In the genomic region with DNA sequence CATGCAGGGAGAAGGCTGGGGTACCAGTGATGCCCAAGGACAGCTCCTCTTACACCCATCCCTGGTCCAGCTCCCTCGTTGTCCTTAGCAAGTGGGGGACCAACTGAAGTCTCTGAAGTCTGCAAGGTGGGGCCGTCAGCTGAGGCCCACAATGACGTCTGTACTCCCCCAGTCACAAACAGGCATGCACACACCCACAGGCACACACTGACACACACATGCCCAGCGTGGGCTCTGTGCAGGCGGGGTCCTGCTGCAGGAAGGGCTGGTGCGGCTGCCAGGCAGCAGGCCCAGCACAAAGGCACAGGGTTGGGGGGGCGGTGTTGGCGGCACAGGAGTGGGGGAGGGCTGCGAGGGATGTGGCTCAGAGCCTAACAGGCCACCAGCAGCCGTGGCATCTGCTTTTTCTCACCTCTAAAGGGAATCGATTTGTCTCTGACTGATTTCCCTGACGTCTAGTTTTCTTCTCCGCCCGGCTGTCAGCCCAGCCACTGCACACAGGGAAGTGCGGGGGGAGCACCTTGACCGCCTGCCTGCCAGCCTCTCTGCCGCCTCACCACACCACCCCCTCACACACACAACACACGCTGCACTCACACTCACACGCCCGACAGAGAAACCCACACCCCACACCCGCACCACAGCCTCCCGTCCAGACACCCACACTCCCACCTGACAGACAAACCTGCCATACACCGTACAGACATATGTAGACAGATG, we compare ENCODE assay signal across 11 cellular contexts. TPM values are rescaled to one million over a fixed set of nuclear protein-coding genes. Genes with fewer than 3 reads are reported as not detected.
A peak's percentile ranks its signal among the peaks of the same experiment; 100 is the strongest.
DNase-seq lines count a peak whose midpoint lies in the region; ATAC-seq and TF ChIP-seq lines count a peak whose summit lies in the region.
"Had no signal": no experiment of that assay in that cellular context is flagged by ENCODE, and none has a peak within 500 bp of the region (broad histone marks: within the 10 kb centered on the region; RNA-seq: fewer than 3 reads in every experiment).

No MANE protein-coding gene starts in this region.

- no peak for TF ChIP-seq POLR2A in spleen (IDR thresholded peaks at IDR 0.05)

- DNase-seq in NCI-H1694 treated with DMSO at 0.1 percent for 48 hours (lab: John Stamatoyannopoulos, UW) (peak; percentile 67), left ventricle myocardium superior (peak; percentile 41), spleen (peak; percentile 79), EL (no peak)
- peak; percentile 58 for DNase-seq in activated CD8-positive, alpha-beta memory T cell treated with anti-CD3 and anti-CD28 coated beads, Interleukin-2, amount 50 U/mL, for 4 hours
- DNase-seq: effector CD4-positive, alpha-beta T cell had no signal

- peak; percentile 28 for ATAC-seq in left ventricle myocardium superior
- no peak for ATAC-seq in GM18498 (IDR thresholded peaks at IDR 0.05; ENCODE audit: unreplicated experiment)
- ATAC-seq in HG03521 (IDR thresholded peaks at IDR 0.05; ENCODE audit: unreplicated experiment) = no peak
- no peak for ATAC-seq in HG02938 (IDR thresholded peaks at IDR 0.05; ENCODE audit: unreplicated experiment)
- ATAC-seq: HCT116, left colon had no signal

- no peaks in the 10 kb centered on the region for H3K9me3 ChIP-seq in spleen

- no peak overlapping the region for H3K27ac ChIP-seq in spleen

- intact Hi-C loops in left ventricle myocardium superior (cut with micrococcal nuclease) = no loop called here
- intact Hi-C loops in spleen (cut with DNase I; ENCODE audit: low total_unique reads) = no loop called here

- H3K36me3 ChIP-seq in spleen = no peaks in the 10 kb centered on the region

- peaks cover 5 to 43% (median 16%) of the 10 kb centered on the region in 6 donors for H3K4me1 ChIP-seq in spleen

- no peak overlapping the region for H3K4me3 ChIP-seq in spleen

- WGBS in spleen, 5 donors = 44 to 55% (median 49%) methylated on average over 20 to 23 of the region's 23 CpGs

- no peak for TF ChIP-seq CTCF in spleen (IDR thresholded peaks at IDR 0.05 in 8 of 11, conservative IDR thresholded peaks at IDR 0.05 in 3 of 11)

- no peaks in the 10 kb centered on the region for H3K27me3 ChIP-seq in spleen (replicated peaks in 1 of 7)

RNA-seq across cellular contexts. Expression of a gene that starts 43.5 kb away (rescaled TPM):
- total RNA-seq in left ventricle myocardium superior = 49.5 TPM
- 100 to 1,000 TPM; 117 to 210 (median 129) TPM for total RNA-seq in spleen
- 10 to 100 TPM; 10.7 to 29.7 (median 11.8) TPM for polyA plus RNA-seq in spleen
